Comparison of ENCODE assay signal across 21 cellular contexts in the genomic region with DNA sequence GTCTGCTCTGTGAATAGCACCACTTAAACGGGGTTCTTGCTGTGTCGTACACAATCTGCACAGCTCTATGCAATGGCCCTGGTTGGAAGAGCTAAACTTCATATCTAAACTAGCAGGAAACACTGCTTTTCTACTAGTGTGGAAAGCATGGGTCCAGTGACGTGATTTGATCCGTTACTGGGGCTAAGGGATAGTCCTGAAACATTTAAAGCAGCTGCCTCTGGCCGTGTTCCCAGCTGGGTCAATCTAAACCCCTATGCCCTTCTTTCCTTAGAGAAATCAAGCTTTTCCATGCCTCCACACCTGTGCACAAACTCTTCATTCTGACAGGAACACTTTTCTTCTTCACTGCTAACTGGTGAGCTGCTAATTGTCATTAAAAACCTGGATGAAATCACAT. TPM values are rescaled to one million over a fixed set of nuclear protein-coding genes. Genes with fewer than 3 reads are reported as not detected.
DNase-seq lines count a peak whose midpoint lies in the region; ATAC-seq and TF ChIP-seq lines count a peak whose summit lies in the region.
"Had no signal": no experiment of that assay in that cellular context is flagged by ENCODE, and none has a peak within 500 bp of the region (broad histone marks: within the 10 kb centered on the region; RNA-seq: fewer than 3 reads in every experiment).

No MANE protein-coding gene starts in this region.

- WGBS in SK-N-SH (ENCODE audit: low lambda C conversion rate) = 57% methylated on average over 5 of the region's 5 CpGs
- WGBS in mesenchymal stem cell = 64% methylated on average over 5 of the region's 5 CpGs
- no CpG with 5 or more reads among the region's 5 CpGs for WGBS in H9 (ENCODE audit: extremely low coverage, insufficient read length, low lambda C conversion rate)

- TF ChIP-seq CTCF in SK-N-SH (IDR thresholded peaks at IDR 0.05) = no peak
- TF ChIP-seq CTCF in H9 (conservative IDR thresholded peaks at IDR 0.05) = no peak

- H3K9ac ChIP-seq in SK-N-SH = no peak overlapping the region
- H3K9ac ChIP-seq in mesenchymal stem cell (ENCODE audit: low read length) = peak overlapping the region; percentile 22
- H3K9ac ChIP-seq in stomach smooth muscle (ENCODE audit: low read length in 2 of 2) = no peak overlapping the region
- H3K9ac ChIP-seq in H9 (ENCODE audit: extremely low read depth, insufficient read length, low read length) = no peak overlapping the region
- H3K9ac ChIP-seq: KMS-11 had no signal

- H3K4me1 Mint-ChIP-seq in H9 = peaks cover 9 to 17% of the 10 kb centered on the region in 2 experiments
- H3K4me1 Mint-ChIP-seq: activated naive CD4-positive, alpha-beta T cell treated with anti-CD3 and anti-CD28 coated beads, Interleukin-2, amount 50 U/mL, for 24 hours had no signal

- peak overlapping the region; percentile 2 to 98; a peak in 3 of 4 replicates for H3K27ac ChIP-seq in SK-N-SH (ENCODE audit: low read depth in 2 of 2, low read length in 1 of 2)
- no peak overlapping the region for H3K27ac ChIP-seq in mesenchymal stem cell (ENCODE audit: low read length, poor library complexity, severe bottlenecking)
- H3K27ac ChIP-seq in stomach smooth muscle (ENCODE audit: low read length) = peak overlapping the region; percentile 62
- no peak overlapping the region for H3K27ac ChIP-seq in H9 (ENCODE audit: insufficient read length, low read depth, low read length)
- H3K27ac ChIP-seq: KMS-11, upper lobe of left lung had no signal

- no peak overlapping the region for H3K4me3 Mint-ChIP-seq in H9
- H3K4me3 Mint-ChIP-seq: activated naive CD4-positive, alpha-beta T cell treated with anti-CD3 and anti-CD28 coated beads, Interleukin-2, amount 50 U/mL, for 24 hours; activated T-cell treated with anti-CD3 and anti-CD28 coated beads, Interleukin-2, amount 50 U/mL, for 72 hours; nephron progenitor cell had no signal

- H3K27me3 ChIP-seq in SK-N-SH (ENCODE audit: insufficient read depth) (no peaks in the 10 kb centered on the region), mesenchymal stem cell (ENCODE audit: control insufficient read depth in 1 of 2, insufficient read depth in 1 of 2, low read length in 2 of 2) (no peaks in the 10 kb centered on the region), stomach smooth muscle (ENCODE audit: control insufficient read depth in 1 of 2, insufficient read depth in 2 of 2, low read length in 2 of 2) (no peaks in the 10 kb centered on the region), H9 (ENCODE audit: insufficient read depth, low read length) (no peaks in the 10 kb centered on the region; the same call in 1 of the 2 replicates)
- H3K27me3 ChIP-seq: upper lobe of left lung had no signal

- POLR2A ChIA-PET in SK-N-SH (lab: Yijun Ruan, JAX) = interaction anchor here (1.0 to 1.2 kb wide), 3 partner anchors 34 to 92 kb away, joined by 3 to 11 read pairs (median 4); no protein-coding TSS in a partner anchor

- H3K4me2 ChIP-seq in SK-N-SH (no peak overlapping the region), mesenchymal stem cell (ENCODE audit: low read length, poor library complexity, severe bottlenecking) (no peak overlapping the region), H9 (ENCODE audit: insufficient read depth, insufficient read length, low read length) (no peak overlapping the region)
- H3K4me2 ChIP-seq: KMS-11 had no signal

- ATAC-seq in activated naive CD4-positive, alpha-beta T cell treated with anti-CD3 and anti-CD28 coated beads, Interleukin-2, amount 50 U/mL, for 72 hours = no peak
- ATAC-seq: activated T-cell treated with anti-CD3 and anti-CD28 coated beads, Interleukin-2, amount 50 U/mL, for 72 hours had no signal

- H2BK15ac ChIP-seq in mesenchymal stem cell (ENCODE audit: low read depth, poor library complexity, severe bottlenecking) (no peak overlapping the region), H9 (ENCODE audit: low read depth, low read length) (no peak overlapping the region)

- peak; percentile 15 for DNase-seq in NCI-H2107 treated with DMSO at 0.1 percent for 48 hours (lab: John Stamatoyannopoulos, UW; ENCODE audit: unreplicated experiment)
- DNase-seq in NCI-H2107 (lab: John Stamatoyannopoulos, UW) = no peak
- no peak for DNase-seq in SK-N-SH
- DNase-seq in mesenchymal stem cell = no peak
- no peak for DNase-seq in activated naive CD4-positive, alpha-beta T cell treated with anti-CD3 and anti-CD28 coated beads, Interleukin-2, amount 50 U/mL, for 72 hours (ENCODE audit: low spot score in 2 of 2)
- no peak for DNase-seq in H9
- DNase-seq in stimulated activated naive CD4-positive, alpha-beta T cell treated with Interleukin-2 at 50 U/mL for 16 hours (lab: John Stamatoyannopoulos, UW) = no peak
- DNase-seq: activated CD4-positive, alpha-beta T cell treated with anti-CD3 and anti-CD28 coated beads for 1 hour; activated T-cell treated with anti-CD3 and anti-CD28 coated beads, Interleukin-2, amount 50 U/mL, for 72 hours; Caco-2; MV-4-11; NCI-H1930; NCI-H526 treated with DMSO at 0.1 percent for 48 hours; nephron progenitor cell; stimulated activated CD4-positive, alpha-beta T cell treated with anti-CD3 and anti-CD28 coated beads, Interleukin-15, amount 100 ng/mL, for 24 hours; upper lobe of left lung had no signal

- no peak overlapping the region for H2BK5ac ChIP-seq in mesenchymal stem cell (ENCODE audit: low read depth, low read length, poor library complexity, severe bottlenecking)
- H2BK5ac ChIP-seq in H9 (ENCODE audit: insufficient read length, low read length) = no peak overlapping the region

- no peak overlapping the region for H3K56ac ChIP-seq in H9 (ENCODE audit: insufficient read length, low read depth, low read length)

- no peak overlapping the region for H3K27ac Mint-ChIP-seq in activated naive CD4-positive, alpha-beta T cell treated with anti-CD3 and anti-CD28 coated beads, Interleukin-2, amount 50 U/mL, for 72 hours
- no peak overlapping the region for H3K27ac Mint-ChIP-seq in H9
- H3K27ac Mint-ChIP-seq: activated naive CD4-positive, alpha-beta T cell treated with anti-CD3 and anti-CD28 coated beads, Interleukin-2, amount 50 U/mL, for 24 hours; activated T-cell treated with anti-CD3 and anti-CD28 coated beads, Interleukin-2, amount 50 U/mL, for 72 hours; nephron progenitor cell; progenitor cell of endocrine pancreas had no signal

- no peaks in the 10 kb centered on the region for H3K79me2 ChIP-seq in SK-N-SH (ENCODE audit: insufficient read depth)
- H3K79me2 ChIP-seq in H9 (ENCODE audit: insufficient read depth, low read length) = no peaks in the 10 kb centered on the region

- H2AK5ac ChIP-seq in mesenchymal stem cell (ENCODE audit: low read length, severe bottlenecking) = no peak overlapping the region
- H2AK5ac ChIP-seq in H9 (ENCODE audit: insufficient read length, low read length) = no peak overlapping the region

- no peak overlapping the region for H3K23ac ChIP-seq in mesenchymal stem cell (ENCODE audit: low read length in 2 of 2)
- no peak overlapping the region for H3K23ac ChIP-seq in H9 (ENCODE audit: insufficient read length, low read depth, low read length)

- no peak overlapping the region for H4K5ac ChIP-seq in H9 (ENCODE audit: insufficient read length, low read depth, low read length)

- no peak for TF ChIP-seq EP300 in SK-N-SH (IDR thresholded peaks at IDR 0.05; ENCODE audit: borderline replicate concordance in 1 of 2, low read depth in 1 of 2, low read length in 1 of 2)

- CTCF ChIA-PET in SK-N-SH (lab: Yijun Ruan, JAX) = interaction anchor here (0.9 to 7.5 kb wide), 11 partner anchors 8 to 1011 kb away, joined by 3 to 74 read pairs (median 4); no protein-coding TSS in a partner anchor

- H3K14ac ChIP-seq in mesenchymal stem cell (ENCODE audit: low read length in 2 of 2) = no peak overlapping the region
- no peak overlapping the region for H3K14ac ChIP-seq in H9 (ENCODE audit: insufficient read depth, low read length)

- H4K8ac ChIP-seq in mesenchymal stem cell (ENCODE audit: low read length) (no peak overlapping the region), H9 (replicated peaks; ENCODE audit: insufficient read length, low read depth, low read length) (no peak overlapping the region)

- no peak for TF ChIP-seq RAD21 in SK-N-SH (IDR thresholded peaks at IDR 0.05; ENCODE audit: low read length)

- no peak overlapping the region for H4K91ac ChIP-seq in mesenchymal stem cell (ENCODE audit: low read length)
- H4K91ac ChIP-seq in H9 (ENCODE audit: insufficient read length, low read depth, low read length) = no peak overlapping the region

- peak overlapping the region in 1 of 2 experiments; percentile 7 for H3K4ac ChIP-seq in mesenchymal stem cell (ENCODE audit: low read depth in 1 of 2, low read length in 2 of 2)
- no peak overlapping the region for H3K4ac ChIP-seq in H9 (ENCODE audit: low read depth, low read length)

- H3K23me2 ChIP-seq in H9 (ENCODE audit: insufficient read length, low read depth, low read length, poor library complexity, severe bottlenecking) = no peaks in the 10 kb centered on the region

- peak overlapping the region; percentile 1 for H2BK120ac ChIP-seq in mesenchymal stem cell (ENCODE audit: low read depth, low read length)
- H2BK120ac ChIP-seq in H9 (ENCODE audit: low read depth, low read length, poor library complexity, severe bottlenecking) = no peak overlapping the region

- H3K36me3 Mint-ChIP-seq in activated naive CD4-positive, alpha-beta T cell treated with anti-CD3 and anti-CD28 coated beads, Interleukin-2, amount 50 U/mL, for 72 hours = no peaks in the 10 kb centered on the region
- H3K36me3 Mint-ChIP-seq in H9 (ENCODE audit: insufficient read depth in 1 of 3, low read depth in 3 of 3) = no peaks in the 10 kb centered on the region
- H3K36me3 Mint-ChIP-seq: activated naive CD4-positive, alpha-beta T cell treated with anti-CD3 and anti-CD28 coated beads, Interleukin-2, amount 50 U/mL, for 24 hours had no signal

- H3K27me3 Mint-ChIP-seq in H9 (ENCODE audit: low read depth) = peaks cover 25% of the 10 kb centered on the region
- H3K27me3 Mint-ChIP-seq: progenitor cell of endocrine pancreas had no signal

- peaks cover 8% of the 10 kb centered on the region for H3F3A ChIP-seq in SK-N-SH (replicated peaks; ENCODE audit: insufficient read depth)

- no peaks in the 10 kb centered on the region for H3K9me3 ChIP-seq in SK-N-SH
- no peaks in the 10 kb centered on the region for H3K9me3 ChIP-seq in mesenchymal stem cell (ENCODE audit: control insufficient read depth, low read length)
- no peaks in the 10 kb centered on the region for H3K9me3 ChIP-seq in stomach smooth muscle (ENCODE audit: control insufficient read depth in 2 of 2, low read length in 2 of 2)
- no peaks in the 10 kb centered on the region for H3K9me3 ChIP-seq in H9 (ENCODE audit: control insufficient read depth, low read depth, low read length)
- H3K9me3 ChIP-seq: Caco-2, upper lobe of left lung had no signal

- H2AFZ ChIP-seq in SK-N-SH (ENCODE audit: low read depth) (no peak overlapping the region), mesenchymal stem cell (ENCODE audit: low read depth, low read length) (no peak overlapping the region), H9 (ENCODE audit: low read length) (no peak overlapping the region)

- H3K9me2 ChIP-seq in SK-N-SH = no peaks in the 10 kb centered on the region

- H3K18ac ChIP-seq in mesenchymal stem cell (ENCODE audit: low read depth in 1 of 2, low read length in 2 of 2) (no peak overlapping the region), H9 (ENCODE audit: insufficient read length, low read depth, low read length) (no peak overlapping the region)

- H3K4me3 ChIP-seq in SK-N-SH (ENCODE audit: low read depth in 2 of 2, low read length in 1 of 2) = no peak overlapping the region
- no peak overlapping the region for H3K4me3 ChIP-seq in mesenchymal stem cell (ENCODE audit: insufficient read depth in 1 of 2, low read depth in 1 of 2, low read length in 2 of 2)
- H3K4me3 ChIP-seq in stomach smooth muscle (ENCODE audit: low read length in 2 of 2) = no peak overlapping the region
- H3K4me3 ChIP-seq: upper lobe of left lung had no signal

- H3T11ph ChIP-seq in H9 (ENCODE audit: low read length) = no peak overlapping the region

- H2BK12ac ChIP-seq in mesenchymal stem cell (ENCODE audit: low read length in 2 of 2) = peak overlapping the region in 1 of 2 experiments; percentile 72
- H2BK12ac ChIP-seq in H9 (ENCODE audit: insufficient read length, low read depth, low read length) = no peak overlapping the region

- H3K4me1 ChIP-seq in SK-N-SH (ENCODE audit: control insufficient read depth in 1 of 2, insufficient read depth in 2 of 2, low read depth in 1 of 2, low read length in 1 of 2) = peaks cover 30 to 36% of the 10 kb centered on the region in 2 experiments
- H3K4me1 ChIP-seq in mesenchymal stem cell (ENCODE audit: control insufficient read depth, insufficient read depth, low read depth, low read length) = peaks cover 10% of the 10 kb centered on the region
- peaks cover 37% of the 10 kb centered on the region for H3K4me1 ChIP-seq in stomach smooth muscle (ENCODE audit: control insufficient read depth, insufficient read depth, low read length)
- H3K4me1 ChIP-seq in H9 (ENCODE audit: insufficient read depth, low read length) = no peaks in the 10 kb centered on the region

- H3K9me3 Mint-ChIP-seq in activated naive CD4-positive, alpha-beta T cell treated with anti-CD3 and anti-CD28 coated beads, Interleukin-2, amount 50 U/mL, for 72 hours = no peaks in the 10 kb centered on the region
- H3K9me3 Mint-ChIP-seq in H9 = no peaks in the 10 kb centered on the region
- H3K9me3 Mint-ChIP-seq: activated naive CD4-positive, alpha-beta T cell treated with anti-CD3 and anti-CD28 coated beads, Interleukin-2, amount 50 U/mL, for 24 hours; activated T-cell treated with anti-CD3 and anti-CD28 coated beads, Interleukin-2, amount 50 U/mL, for 72 hours; nephron progenitor cell had no signal

- H3K36me3 ChIP-seq in SK-N-SH (replicated peaks in 1 of 2; ENCODE audit: control insufficient read depth in 1 of 2, insufficient read depth in 2 of 2, low read length in 1 of 2) (no peaks in the 10 kb centered on the region), mesenchymal stem cell (ENCODE audit: control insufficient read depth in 1 of 2, insufficient read depth in 2 of 2, low read depth in 1 of 2, low read length in 2 of 2) (no peaks in the 10 kb centered on the region), stomach smooth muscle (ENCODE audit: control insufficient read depth in 2 of 2, insufficient read depth in 2 of 2, low read length in 2 of 2) (no peaks in the 10 kb centered on the region)
- H3K36me3 ChIP-seq: upper lobe of left lung had no signal

- no peaks in the 10 kb centered on the region for H4K20me1 ChIP-seq in SK-N-SH (ENCODE audit: insufficient read depth)
- H4K20me1 ChIP-seq in H9 (ENCODE audit: control insufficient read depth, insufficient read depth, insufficient read length) = no peaks in the 10 kb centered on the region

- H2BK20ac ChIP-seq in H9 (ENCODE audit: low read depth, low read length, poor library complexity, severe bottlenecking) = no peak overlapping the region

- no peaks in the 10 kb centered on the region for H3K79me1 ChIP-seq in mesenchymal stem cell (replicated peaks; ENCODE audit: low read length, poor library complexity, severe bottlenecking)
- no peaks in the 10 kb centered on the region for H3K79me1 ChIP-seq in H9 (ENCODE audit: insufficient read depth, low read depth, low read length, poor library complexity, severe bottlenecking)

RNA-seq across cellular contexts. Expression of a gene that starts 5.4 kb away (rescaled TPM):
- 156 and 323 TPM in 2 replicates for polyA plus RNA-seq in SK-N-SH (2012; rRNA removed)
- polyA plus RNA-seq in SK-N-SH (2012; cell fraction: cytosol; rRNA removed) = 92.2 and 140 TPM in 2 replicates
- 204 and 262 TPM in 2 replicates for polyA plus RNA-seq in SK-N-SH (2012; cell fraction: nucleus; rRNA removed)
- 440 TPM for polyA plus RNA-seq in mesenchymal stem cell (2013, experiment 1 of 2)
- polyA plus RNA-seq in mesenchymal stem cell (2013, experiment 2 of 2) = 419 TPM
- under 1 TPM in 1 of 2 donors, not detected in 1; 0.02 TPM for total RNA-seq in activated naive CD4-positive, alpha-beta T cell treated with anti-CD3 and anti-CD28 coated beads, Interleukin-2, amount 50 U/mL, for 72 hours
- total RNA-seq in H9 (2021) = 0.61 and 0.90 TPM in 2 replicates
- total RNA-seq: activated CD8-positive, alpha-beta memory T cell treated with anti-CD3 and anti-CD28 coated beads for 36 hours; activated T-cell treated with anti-CD3 and anti-CD28 coated beads, Interleukin-2, amount 50 U/mL, for 72 hours had no signal

Comparison
In these comparisons a context has a peak if more than half of its experiments do, and no peak if none do; other contexts are left out.
1. H3K27ac ChIP-seq: peak in SK-N-SH (2 of 2) and stomach smooth muscle (single experiment); none in mesenchymal stem cell (single experiment) and H9 (single experiment).